Comparison of ENCODE assay signal across 1 cellular context in the genomic region with DNA sequence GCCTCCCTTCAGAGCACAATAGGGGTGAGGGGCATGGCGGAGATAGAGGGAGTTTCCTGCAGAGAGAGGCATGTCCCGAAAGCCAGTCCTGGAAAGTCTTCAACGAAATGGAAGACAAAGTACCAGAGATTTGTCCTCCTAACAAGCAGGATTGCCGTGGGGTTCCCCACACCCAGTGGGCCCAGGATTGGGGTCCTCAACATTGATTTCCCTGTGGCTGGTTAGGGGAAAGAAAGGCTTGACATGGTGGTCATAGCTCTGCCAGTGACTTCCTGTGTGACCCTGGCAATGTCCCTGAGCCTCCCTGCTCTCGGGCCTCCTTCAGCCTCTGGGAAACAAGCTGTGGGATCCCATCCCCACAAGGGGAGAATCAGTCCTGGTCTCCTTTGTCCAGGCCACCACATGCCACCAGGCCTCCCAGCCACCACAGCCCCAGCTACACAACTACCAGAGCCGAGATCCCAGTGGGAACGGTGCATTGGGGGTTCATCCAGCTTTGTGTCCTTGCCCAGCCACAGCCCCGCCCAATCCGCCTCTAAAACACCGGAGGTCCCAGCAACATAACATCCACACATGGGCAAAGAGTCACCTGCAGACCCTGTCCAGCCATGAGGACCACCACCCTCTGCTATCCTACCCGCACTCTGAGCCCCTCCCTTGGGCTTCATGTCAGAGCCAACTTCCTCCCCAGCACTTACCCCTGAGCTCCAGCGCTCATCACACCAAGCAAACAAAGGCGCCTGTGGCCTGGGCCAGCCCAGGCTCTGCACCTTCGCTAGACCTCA.
TF ChIP-seq lines count a peak whose summit lies in the region.

No MANE protein-coding gene starts in this region.

TF ChIP-seq in HEK293T, 16 proteins besides CTCF, POLR2A, EP300 and RAD21 (continued from another document):
- no peak for TF ChIP-seq FOXM1 (IDR thresholded peaks at IDR 0.05; ENCODE audit: borderline replicate concordance)
- TF ChIP-seq LEF1 (IDR thresholded peaks at IDR 0.05; ENCODE audit: borderline replicate concordance): no peak
- no peak for TF ChIP-seq NFRKB (IDR thresholded peaks at IDR 0.05)
- TF ChIP-seq FOXK2 (IDR thresholded peaks at IDR 0.05): no peak
- TF ChIP-seq TARDBP (IDR thresholded peaks at IDR 0.05): no peak
- no peak for TF ChIP-seq SP1 (IDR thresholded peaks at IDR 0.05)
- no peak for TF ChIP-seq HDGF (IDR thresholded peaks at IDR 0.05; ENCODE audit: borderline replicate concordance)
- TF ChIP-seq, protein P1, sequence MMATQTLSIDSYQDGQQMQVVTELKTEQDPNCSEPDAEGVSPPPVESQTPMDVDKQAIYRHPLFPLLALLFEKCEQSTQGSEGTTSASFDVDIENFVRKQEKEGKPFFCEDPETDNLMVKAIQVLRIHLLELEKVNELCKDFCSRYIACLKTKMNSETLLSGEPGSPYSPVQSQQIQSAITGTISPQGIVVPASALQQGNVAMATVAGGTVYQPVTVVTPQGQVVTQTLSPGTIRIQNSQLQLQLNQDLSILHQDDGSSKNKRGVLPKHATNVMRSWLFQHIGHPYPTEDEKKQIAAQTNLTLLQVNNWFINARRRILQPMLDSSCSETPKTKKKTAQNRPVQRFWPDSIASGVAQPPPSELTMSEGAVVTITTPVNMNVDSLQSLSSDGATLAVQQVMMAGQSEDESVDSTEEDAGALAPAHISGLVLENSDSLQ (IDR thresholded peaks at IDR 0.05): no peak
- TF ChIP-seq FOXA1 (IDR thresholded peaks at IDR 0.05): no peak
- no peak for TF ChIP-seq ZNF384 (IDR thresholded peaks at IDR 0.05)
- no peak for TF ChIP-seq CTBP1 (IDR thresholded peaks at IDR 0.05; ENCODE audit: borderline replicate concordance)
- TF ChIP-seq ELF4 (IDR thresholded peaks at IDR 0.05): no peak
